Comparison of ENCODE assay signal across 26 cellular contexts in the genomic region with DNA sequence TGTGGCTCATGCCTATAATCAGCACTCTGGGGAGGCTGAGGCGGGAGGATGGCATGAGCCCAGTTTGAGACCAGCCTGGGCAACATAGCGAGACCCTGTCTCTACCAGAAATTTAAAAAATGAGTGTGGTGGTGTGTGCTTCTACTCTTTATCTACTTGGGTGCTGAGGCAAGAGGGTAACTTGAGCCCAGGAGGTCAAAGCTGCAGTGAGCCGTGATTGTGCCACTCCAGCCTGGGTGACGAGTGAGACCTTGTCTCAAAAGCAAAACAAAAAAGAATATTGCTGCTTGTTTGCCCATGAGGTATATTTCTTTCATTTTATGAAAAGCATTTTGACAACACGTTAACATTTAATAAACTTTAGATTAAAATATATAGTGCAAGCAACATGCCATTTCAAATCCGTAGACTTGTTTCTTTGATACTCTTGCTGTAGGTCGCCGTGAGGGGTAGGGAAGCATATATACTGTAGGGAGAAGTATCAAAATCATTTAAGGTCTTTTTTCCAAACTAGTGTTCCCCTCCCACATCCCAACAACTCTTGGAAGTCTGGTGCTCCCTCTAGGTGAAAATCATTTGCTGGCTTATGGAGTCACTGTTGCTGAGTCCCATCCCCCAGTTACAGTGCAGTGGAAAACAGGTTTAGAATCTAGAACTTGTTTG.
"Had no signal": no experiment of that assay in that cellular context is flagged by ENCODE, and none has a peak within 500 bp of the region (broad histone marks: within the 10 kb centered on the region; RNA-seq: fewer than 3 reads in every experiment).

No MANE protein-coding gene starts in this region.

- H3K4me3 ChIP-seq: cardiac muscle cell, SK-N-MC had no signal

- H3K27ac ChIP-seq: brain microvascular endothelial cell, cardiac muscle cell, SK-N-MC had no signal

- H3K27me3 ChIP-seq: brain microvascular endothelial cell, cardiac muscle cell had no signal

- ATAC-seq: activated CD4-positive, CD25-positive, alpha-beta regulatory T cell treated with anti-CD3 and anti-CD28 coated beads, Interleukin-2, amount 50 U/mL, for 24 hours; activated CD8-positive, alpha-beta T cell treated with anti-CD3 and anti-CD28 coated beads for 36 hours; activated T-cell treated with anti-CD3 and anti-CD28 coated beads, Interleukin-2, amount 50 U/mL, for 72 hours; Panc1; Right ventricle myocardium inferior had no signal

- DNase-seq: activated CD4-positive, alpha-beta T cell treated with anti-CD3 and anti-CD28 coated beads for 4 hours; activated CD8-positive, alpha-beta memory T cell treated with anti-CD3 and anti-CD28 coated beads, Interleukin-2, amount 50 U/mL, for 4 hours; activated CD8-positive, alpha-beta T cell treated with anti-CD3 and anti-CD28 coated beads for 36 hours; activated gamma-delta T cell treated with Interleukin-2 at 50 U/mL for 16 hours; activated naive CD4-positive, alpha-beta T cell treated with anti-CD3 and anti-CD28 coated beads, Interleukin-2, amount 10 ng/mL, durations not matched to agents 7 days and 5 days; activated naive CD8-positive, alpha-beta T cell treated with anti-CD3 and anti-CD28 coated beads for 36 hours; activated T-cell treated with anti-CD3 and anti-CD28 coated beads, Interleukin-2, amount 50 U/mL, for 72 hours; brain microvascular endothelial cell; Karpas-422; MM.1S; NCI-H1105 treated with DMSO at 0.1 percent for 48 hours; NCI-H1436 treated with DMSO at 0.1 percent for 48 hours; NCI-H1930; NCI-H2171; NCI-H2227 treated with DMSO at 0.1 percent for 48 hours; NCI-H446 treated with DMSO at 0.1 percent for 48 hours; NCI-H524 treated with DMSO at 0.1 percent for 48 hours; NCI-H748 treated with DMSO at 0.1 percent for 48 hours; OCI-M1; RPMI8226; SW 1271 had no signal
